13 cellular contexts compared by ENCODE assay signal in the genomic region with DNA sequence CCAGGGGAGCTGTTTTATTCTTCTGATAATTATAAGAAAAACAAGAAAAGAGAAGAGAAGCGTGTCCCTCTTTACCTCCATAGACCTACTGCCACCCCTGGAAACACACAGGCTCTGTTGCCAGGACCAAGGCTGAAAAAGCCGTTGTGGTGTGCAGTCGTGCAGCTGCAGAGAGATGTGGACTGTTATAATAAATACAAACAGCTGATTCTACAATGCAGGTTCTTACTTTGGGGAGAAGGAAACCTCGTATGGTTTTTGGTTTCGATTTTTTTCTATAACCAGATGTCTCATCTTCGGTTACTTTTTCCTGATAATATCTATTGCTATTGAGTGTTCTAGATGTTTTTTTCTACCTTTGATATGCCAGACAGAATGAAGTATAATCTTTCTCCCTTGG. TPM values are rescaled to one million over a fixed set of nuclear protein-coding genes. Genes with fewer than 3 reads are reported as not detected.
DNase-seq lines count a peak whose midpoint lies in the region; ATAC-seq and TF ChIP-seq lines count a peak whose summit lies in the region.
"Had no signal": no experiment of that assay in that cellular context is flagged by ENCODE, and none has a peak within 500 bp of the region (broad histone marks: within the 10 kb centered on the region; RNA-seq: fewer than 3 reads in every experiment).

No MANE protein-coding gene starts in this region.

- peak overlapping the region in 1 of 3 donors; percentile 1 for H3K27ac Mint-ChIP-seq in IgD-negative memory B cell
- peak overlapping the region; percentile 90 for H3K27ac Mint-ChIP-seq in activated naive CD8-positive, alpha-beta T cell treated with anti-CD3 and anti-CD28 coated beads, Interleukin-2, amount 10 ng/mL, durations not matched to agents 7 days and 5 days
- H3K27ac Mint-ChIP-seq: endodermal cell; stimulated activated memory B cell treated with anti-CD40 and anti-IgM and Interleukin-4, amounts not matched to agents 10 μg/mL and 1 μg/mL and 100 μg/mL, for 72 hours had no signal

- POLR2A ChIA-PET in activated naive CD8-positive, alpha-beta T cell treated with anti-CD3 and anti-CD28 coated beads, Interleukin-2, amount 10 ng/mL, durations not matched to agents 7 days and 5 days (lab: Charles Lee) = interaction anchor here (0.9 to 12.7 kb wide), 6 partner anchors 10 to 44 kb away, joined by 3 to 204 read pairs (median 37); no protein-coding TSS in a partner anchor

- H3K4me1 Mint-ChIP-seq in IgD-negative memory B cell = peaks cover 17 to 31% (median 26%) of the 10 kb centered on the region in 3 donors
- H3K4me1 Mint-ChIP-seq in activated naive CD8-positive, alpha-beta T cell treated with anti-CD3 and anti-CD28 coated beads, Interleukin-2, amount 10 ng/mL, durations not matched to agents 7 days and 5 days = peaks cover 88% of the 10 kb centered on the region
- H3K4me1 Mint-ChIP-seq: endodermal cell had no signal

- DNase-seq in stimulated activated naive CD4-positive, alpha-beta T cell (lab: John Stamatoyannopoulos, UW) = peak in 5 of 6 experiments; percentile 15 to 52 (median 21)
- DNase-seq in stimulated activated naive CD4-positive, alpha-beta T cell treated with Interleukin-2 at 50 U/mL for 16 hours (lab: John Stamatoyannopoulos, UW) = no peak
- no peak for DNase-seq in activated naive CD8-positive, alpha-beta T cell treated with anti-CD3 and anti-CD28 coated beads, Interleukin-2, amount 10 ng/mL, durations not matched to agents 7 days and 5 days
- DNase-seq in GM13976 (ENCODE audit: low spot score) = no peak
- DNase-seq in NCI-H345 treated with DMSO at 0.1 percent for 48 hours (lab: John Stamatoyannopoulos, UW; ENCODE audit: unreplicated experiment) = no peak
- no peak for DNase-seq in left lobe of liver (ENCODE audit: low spot score)
- DNase-seq: endodermal cell, kidney, NCI-H1092, sigmoid colon had no signal

- peak overlapping the region in 3 of 4 donors; percentile 22 to 67 (median 43) for H3K4me3 Mint-ChIP-seq in IgD-negative memory B cell
- peak overlapping the region; percentile 85 for H3K4me3 Mint-ChIP-seq in activated naive CD8-positive, alpha-beta T cell treated with anti-CD3 and anti-CD28 coated beads, Interleukin-2, amount 10 ng/mL, durations not matched to agents 7 days and 5 days
- H3K4me3 Mint-ChIP-seq: endodermal cell; stimulated activated memory B cell treated with anti-CD40 and anti-IgM and Interleukin-4, amounts not matched to agents 10 μg/mL and 1 μg/mL and 100 μg/mL, for 72 hours had no signal

- no peaks in the 10 kb centered on the region for H3K36me3 Mint-ChIP-seq in IgD-negative memory B cell
- H3K36me3 Mint-ChIP-seq in activated naive CD8-positive, alpha-beta T cell treated with anti-CD3 and anti-CD28 coated beads, Interleukin-2, amount 10 ng/mL, durations not matched to agents 7 days and 5 days = peaks cover 28% of the 10 kb centered on the region
- H3K36me3 Mint-ChIP-seq: stimulated activated memory B cell treated with anti-CD40 and anti-IgM and Interleukin-4, amounts not matched to agents 10 μg/mL and 1 μg/mL and 100 μg/mL, for 72 hours had no signal

- H3K9me3 Mint-ChIP-seq in IgD-negative memory B cell = no peaks in the 10 kb centered on the region
- H3K9me3 Mint-ChIP-seq in activated naive CD8-positive, alpha-beta T cell treated with anti-CD3 and anti-CD28 coated beads, Interleukin-2, amount 10 ng/mL, durations not matched to agents 7 days and 5 days = no peaks in the 10 kb centered on the region
- H3K9me3 Mint-ChIP-seq: endodermal cell; stimulated activated memory B cell treated with anti-CD40 and anti-IgM and Interleukin-4, amounts not matched to agents 10 μg/mL and 1 μg/mL and 100 μg/mL, for 72 hours had no signal

- TF ChIP-seq CTCF in GM13976 (IDR thresholded peaks at IDR 0.05; ENCODE audit: borderline replicate concordance, control extremely low read depth, extremely low read depth, insufficient read depth, missing control alignments) = no peak

- ATAC-seq in activated naive CD8-positive, alpha-beta T cell treated with anti-CD3 and anti-CD28 coated beads, Interleukin-2, amount 10 ng/mL, durations not matched to agents 7 days and 5 days (ENCODE audit: low read depth) = peak; percentile 46
- ATAC-seq in GM18873 (IDR thresholded peaks at IDR 0.05; ENCODE audit: low FRiP score, unreplicated experiment) (no peak), left lobe of liver (no peak)
- ATAC-seq: stimulated activated memory B cell treated with anti-CD40 and anti-IgM and Interleukin-4, amounts not matched to agents 10 μg/mL and 1 μg/mL and 100 μg/mL, for 72 hours had no signal

- H3K27me3 Mint-ChIP-seq in IgD-negative memory B cell = peaks cover 4% of the 10 kb centered on the region
- H3K27me3 Mint-ChIP-seq in activated naive CD8-positive, alpha-beta T cell treated with anti-CD3 and anti-CD28 coated beads, Interleukin-2, amount 10 ng/mL, durations not matched to agents 7 days and 5 days = no peaks in the 10 kb centered on the region

- in situ Hi-C loops in GM13976 (cut with MboI; ENCODE audit: low sequenced_read_pairs, unreplicated experiment) = no loop called here

RNA-seq across cellular contexts. Expression of gene FYB1, which starts 28.1 kb away (rescaled TPM):
- polyA plus RNA-seq in IgD-negative memory B cell = 11.6 TPM
- total RNA-seq in activated naive CD8-positive, alpha-beta T cell treated with anti-CD3 and anti-CD28 coated beads, Interleukin-2, amount 10 ng/mL, durations not matched to agents 7 days and 5 days = 100 to 1,000 TPM; 355 to 358 TPM
- 4.4 TPM for total RNA-seq in left lobe of liver
- total RNA-seq: endodermal cell had no signal

Comparison
In these comparisons a context has a peak if more than half of its experiments do, and no peak if none do; other contexts are left out.
1. DNase-seq: peak in stimulated activated naive CD4-positive, alpha-beta T cell (5 of 6); none in stimulated activated naive CD4-positive, alpha-beta T cell treated with Interleukin-2 at 50 U/mL for 16 hours (single experiment), activated naive CD8-positive, alpha-beta T cell treated with anti-CD3 and anti-CD28 coated beads, Interleukin-2, amount 10 ng/mL, durations not matched to agents 7 days and 5 days (single experiment), GM13976 (single experiment), NCI-H345 treated with DMSO at 0.1 percent for 48 hours (single experiment) and left lobe of liver (single experiment).
2. RNA of gene FYB1, which starts 28.1 kb away (total RNA-seq): 355 to 358 TPM in activated naive CD8-positive, alpha-beta T cell treated with anti-CD3 and anti-CD28 coated beads, Interleukin-2, amount 10 ng/mL, durations not matched to agents 7 days and 5 days; 4.4 TPM in left lobe of liver (single experiment); every median in the first group is over 10 times any median in the second.